In genomic region chrX:40061005-40061404, GRCh38 we compare ENCODE assay signal across 19 cellular contexts.
"Had no signal": no experiment of that assay in that cellular context is flagged by ENCODE, and none has a peak within 500 bp of the region (broad histone marks: within the 10 kb centered on the region; RNA-seq: fewer than 3 reads in every experiment).

No MANE protein-coding gene starts in this region.

- H3K9me3 Mint-ChIP-seq: activated CD4-positive, alpha-beta T cell treated with anti-CD3 and anti-CD28 coated beads, Interleukin-2, amount 10 ng/mL, durations not matched to agents 7 days and 5 days; activated naive CD4-positive, alpha-beta T cell treated with anti-CD3 and anti-CD28 coated beads, Interleukin-2, amount 50 U/mL, for 24 hours; memory B cell; stimulated activated memory B cell treated with anti-CD40 and anti-IgM and Interleukin-4, amounts not matched to agents 10 μg/mL and 1 μg/mL and 100 μg/mL, for 72 hours had no signal

- DNase-seq: activated CD4-positive, CD25-positive, alpha-beta regulatory T cell treated with anti-CD3 and anti-CD28 coated beads, Interleukin-2, amount 50 U/mL, for 72 hours; activated T-cell treated with anti-CD3 and anti-CD28 coated beads, Interleukin-2, amount 50 U/mL, for 48 hours; cerebellar nuclear complex; foreskin fibroblast; heart right ventricle; left colon; nucleus accumbens; right cardiac atrium; stimulated activated CD4-positive, alpha-beta T cell treated with anti-CD3 and anti-CD28 coated beads, Interleukin-12 subunit alpha, Interleukin-12 subunit beta, amount 100 ng/mL, for 4 hours; testis; trophoblast cell; WERI-Rb-1 had no signal

- ATAC-seq: heart right ventricle; left colon; right cardiac atrium; stimulated activated memory B cell treated with anti-CD40 and anti-IgM and Interleukin-4, amounts not matched to agents 10 μg/mL and 1 μg/mL and 100 μg/mL, for 72 hours had no signal

- H3K27me3 Mint-ChIP-seq: activated CD4-positive, alpha-beta T cell treated with anti-CD3 and anti-CD28 coated beads, Interleukin-2, amount 10 ng/mL, durations not matched to agents 7 days and 5 days; activated naive CD4-positive, alpha-beta T cell treated with anti-CD3 and anti-CD28 coated beads, Interleukin-2, amount 50 U/mL, for 24 hours; memory B cell; stimulated activated memory B cell treated with anti-CD40 and anti-IgM and Interleukin-4, amounts not matched to agents 10 μg/mL and 1 μg/mL and 100 μg/mL, for 72 hours had no signal

- H3K4me1 Mint-ChIP-seq: memory B cell had no signal

- H3K4me1 ChIP-seq: breast epithelium, parathyroid adenoma, testis, vagina had no signal

- H3K4me3 Mint-ChIP-seq: activated naive CD4-positive, alpha-beta T cell treated with anti-CD3 and anti-CD28 coated beads, Interleukin-2, amount 50 U/mL, for 24 hours; memory B cell; stimulated activated memory B cell treated with anti-CD40 and anti-IgM and Interleukin-4, amounts not matched to agents 10 μg/mL and 1 μg/mL and 100 μg/mL, for 72 hours had no signal

- H2AFZ ChIP-seq: parathyroid adenoma had no signal

- H3K9me3 ChIP-seq: breast epithelium, heart right ventricle, testis, vagina had no signal

- H3K9ac ChIP-seq: parathyroid adenoma had no signal

- H3K36me3 ChIP-seq: breast epithelium had no signal

- H3K27ac Mint-ChIP-seq: memory B cell; stimulated activated memory B cell treated with anti-CD40 and anti-IgM and Interleukin-4, amounts not matched to agents 10 μg/mL and 1 μg/mL and 100 μg/mL, for 72 hours had no signal

- H3K79me2 ChIP-seq: parathyroid adenoma had no signal

- H3K27me3 ChIP-seq: testis, vagina had no signal

- H3K4me3 ChIP-seq: breast epithelium, heart right ventricle, testis, vagina had no signal

- H3K27ac ChIP-seq: heart right ventricle, parathyroid adenoma, testis, vagina, WERI-Rb-1 had no signal
